In the genomic region with DNA sequence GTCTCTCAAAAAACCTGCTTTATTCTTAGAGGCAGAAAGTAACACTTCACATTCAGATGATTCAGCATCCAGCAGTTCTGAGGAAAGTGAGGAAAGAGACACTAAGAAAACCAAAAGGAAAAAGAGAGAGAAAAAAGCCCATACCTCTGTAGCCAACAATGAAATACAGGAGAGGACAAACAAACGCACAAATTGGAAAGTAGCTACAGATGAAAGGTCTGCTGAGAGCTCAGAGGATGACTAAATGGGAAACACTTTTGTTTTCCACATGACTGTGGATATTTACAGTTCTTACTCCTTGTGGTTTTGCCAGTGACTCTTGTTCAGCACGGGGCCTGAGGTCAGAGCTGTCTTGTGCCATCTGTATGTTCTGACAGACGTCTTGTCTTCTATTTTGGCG, we compare ENCODE assay signal across 9 cellular contexts. TPM values are rescaled to one million over a fixed set of nuclear protein-coding genes. Genes with fewer than 3 reads are reported as not detected.
DNase-seq lines count a peak whose midpoint lies in the region; FAIRE-seq and TF ChIP-seq lines count a peak whose summit lies in the region.
"Had no signal": no experiment of that assay in that cellular context is flagged by ENCODE, and none has a peak within 500 bp of the region (broad histone marks: within the 10 kb centered on the region; RNA-seq: fewer than 3 reads in every experiment).

No MANE protein-coding gene starts in this region.

- no peaks in the 10 kb centered on the region for H3K9me3 ChIP-seq in MG63
- H3K9me3 ChIP-seq in osteoblast (ENCODE audit: low read depth, low read length), result no peaks in the 10 kb centered on the region

- peaks cover 20% of the 10 kb centered on the region for H3K4me1 ChIP-seq in osteoblast (ENCODE audit: insufficient read depth, low read length)

- no peak overlapping the region for H3K4me3 ChIP-seq in MG63
- H3K4me3 ChIP-seq in osteoblast (ENCODE audit: insufficient read depth, low read length), result no peak overlapping the region

- DNase-seq in MG63 (peak; percentile 29), amniotic epithelial cell (ENCODE audit: low read depth) (peak; percentile 96), osteoblast (ENCODE audit: insufficient read length, low spot score, missing footprints) (no peak), SW480 (ENCODE audit: low spot score) (no peak), hepatic stellate cell (ENCODE audit: low spot score) (no peak)
- no peak for DNase-seq in activated CD4-positive, CD25-positive, alpha-beta regulatory T cell treated with anti-CD3 and anti-CD28 coated beads, Interleukin-2, amount 50 U/mL, for 72 hours
- DNase-seq: left colon, WERI-Rb-1 had no signal

- H3K79me2 ChIP-seq in osteoblast (ENCODE audit: insufficient read depth, low read length), result peaks cover 52% of the 10 kb centered on the region

- peak overlapping the region; percentile 88 for H3K27ac ChIP-seq in osteoblast (ENCODE audit: low read depth, low read length)
- H3K27ac ChIP-seq: WERI-Rb-1 had no signal

- H2AFZ ChIP-seq in osteoblast (ENCODE audit: low read length), result no peak overlapping the region

- peak; percentile 79 for FAIRE-seq in G401.6 (lab: Jason Lieb, UNC)

- H4K20me1 ChIP-seq in osteoblast (ENCODE audit: insufficient read depth, low read length), result peaks cover 4% of the 10 kb centered on the region

- no peak overlapping the region for H3K4me2 ChIP-seq in osteoblast (ENCODE audit: insufficient read depth, low read length)

- H3K27me3 ChIP-seq in MG63, result no peaks in the 10 kb centered on the region
- H3K27me3 ChIP-seq in osteoblast (ENCODE audit: insufficient read depth, low read length), result no peaks in the 10 kb centered on the region

- H3K36me3 ChIP-seq in MG63 (peaks cover 81% of the 10 kb centered on the region), osteoblast (ENCODE audit: insufficient read depth, low read length) (peaks cover 67% of the 10 kb centered on the region)

- no peak for TF ChIP-seq CTCF in osteoblast (IDR thresholded peaks at IDR 0.05; ENCODE audit: extremely low read depth, low read depth, low read length)

RNA-seq across cellular contexts. Expression of a gene that starts 3.8 kb away (rescaled TPM):
- total RNA-seq in MG63 (2014; rRNA removed; shearing (Covaris generic); ENCODE audit: low replicate concordance), result 38.3 and 47.0 TPM in 2 replicates
- total RNA-seq in osteoblast, result 34.2 and 39.8 TPM in 2 replicates

RNA-seq across cellular contexts. Expression of a gene that starts 3.9 kb away (rescaled TPM):
- total RNA-seq in MG63 (2014; rRNA removed; shearing (Covaris generic); ENCODE audit: low replicate concordance), result 188 and 203 TPM in 2 replicates
- total RNA-seq in osteoblast, result 100 and 119 TPM in 2 replicates

RNA-seq across cellular contexts. Expression of a gene that starts 8.6 kb away (rescaled TPM):
- total RNA-seq in MG63 (2014; rRNA removed; shearing (Covaris generic); ENCODE audit: low replicate concordance), result 27.8 and 56.9 TPM in 2 replicates
- total RNA-seq in osteoblast, result 33.9 and 37.6 TPM in 2 replicates

RNA-seq across cellular contexts. Expression of a gene that starts 8.9 kb away (rescaled TPM):
- 4.9 and 14.6 TPM in 2 replicates for total RNA-seq in MG63 (2014; rRNA removed; shearing (Covaris generic); ENCODE audit: low replicate concordance)
- 2.7 and 2.9 TPM in 2 replicates for total RNA-seq in osteoblast

RNA-seq across cellular contexts. Expression of a gene that starts 57.5 kb away (rescaled TPM):
- total RNA-seq in MG63 (2014; rRNA removed; shearing (Covaris generic); ENCODE audit: low replicate concordance), result 33.1 and 39.8 TPM in 2 replicates
- total RNA-seq in osteoblast, result 35.7 and 36.6 TPM in 2 replicates

Comparison
In these comparisons a context has a peak if more than half of its experiments do, and no peak if none do; other contexts are left out.
1. DNase-seq: peak in MG63 (single experiment) and amniotic epithelial cell (single experiment); none in osteoblast (single experiment), SW480 (single experiment), hepatic stellate cell (single experiment) and activated CD4-positive, CD25-positive, alpha-beta regulatory T cell treated with anti-CD3 and anti-CD28 coated beads, Interleukin-2, amount 50 U/mL, for 72 hours (single experiment).